In genomic region chr19:11798391-11799296, GRCh38 we compare ENCODE assay signal across 8 cellular contexts. TPM values are rescaled to one million over a fixed set of nuclear protein-coding genes. Genes with fewer than 3 reads are reported as not detected.
DNase-seq lines count a peak whose midpoint lies in the region; ATAC-seq, FAIRE-seq and TF ChIP-seq lines count a peak whose summit lies in the region.

TSS of gene ZNF491 (plus strand) at chr19:11798523. CDS start at chr19:11805954, 7,431 bp downstream.

- DNase-seq in NCI-H1436 (lab: John Stamatoyannopoulos, UW) (peak; percentile 88), T-helper 22 cell (ENCODE audit: low read depth) (peak; percentile 59), astrocyte (ENCODE audit: low read depth) (peak; percentile 78), hypothalamus (lab: John Stamatoyannopoulos, UW) (peak; percentile 43 to 96 (median 87)), renal cortical epithelial cell (ENCODE audit: low read depth) (peak; percentile 80), aorta (peak; percentile 96 to 97)

- TF ChIP-seq CTCF in astrocyte (IDR thresholded peaks at IDR 0.05; ENCODE audit: insufficient read depth, low read depth, low read length): no peak

- H3K4me2 ChIP-seq in astrocyte (ENCODE audit: low read length): peak within 1 kb of the TSS; percentile 94

- H3K27me3 ChIP-seq in astrocyte (ENCODE audit: insufficient read depth, low read length) (no peaks in the 10 kb centered on the region), aorta (ENCODE audit: control insufficient read depth in 1 of 2, insufficient read depth in 2 of 2, low read length in 1 of 2) (no peaks in the 10 kb centered on the region)

- no peak within 1 kb of the TSS for H3K27ac Mint-ChIP-seq in astrocyte (ENCODE audit: unreplicated experiment)

- peak within 1 kb of the TSS; percentile 99 for H2AFZ ChIP-seq in astrocyte (ENCODE audit: low read depth, low read length)

- peaks cover 8% of the 10 kb centered on the region for H3K9me3 ChIP-seq in astrocyte (ENCODE audit: insufficient read depth, low read depth, low read length)
- peaks cover under 1% of the 10 kb centered on the region for H3K9me3 ChIP-seq in aorta (ENCODE audit: control insufficient read depth, low read length)

- intact Hi-C loops in aorta (cut with DNase I): loop anchor here (2.0 to 10.0 kb wide), 6 partner anchors 16 to 344 kb away; partner anchors contain the start of genes ZNF20 (in 1 of the 2), ZNF440 (in 1 of the 2) and ZNF69 (in 1 of the 2)

- H3K9ac ChIP-seq in astrocyte (ENCODE audit: low read length): peak within 1 kb of the TSS; percentile 82

- peak within 1 kb of the TSS; percentile 57; the same call in 1 of the 2 replicates for H3K4me3 ChIP-seq in GM08714 (ENCODE audit: low read length)
- H3K4me3 ChIP-seq in astrocyte (ENCODE audit: insufficient read depth, low read depth, low read length): peak within 1 kb of the TSS; percentile 77
- H3K4me3 ChIP-seq in aorta (ENCODE audit: low read length in 2 of 2): peak within 1 kb of the TSS; percentile 8 to 55

- WGBS in aorta, 2 donors: 0% methylated on average over 52 to 56 of the region's 56 CpGs

- H3K36me3 ChIP-seq in astrocyte (ENCODE audit: insufficient read depth, low read length) (no peaks in the 10 kb centered on the region), aorta (ENCODE audit: control insufficient read depth in 1 of 2, insufficient read depth in 2 of 2, low read length in 1 of 2) (no peaks in the 10 kb centered on the region)

- no peak within 1 kb of the TSS for H3K4me3 Mint-ChIP-seq in astrocyte (ENCODE audit: unreplicated experiment)

- no peaks in the 10 kb centered on the region for H3K79me2 ChIP-seq in astrocyte (ENCODE audit: insufficient read depth, low read length)

- no peaks in the 10 kb centered on the region for H3K4me1 Mint-ChIP-seq in astrocyte (ENCODE audit: low read depth, unreplicated experiment)

- H3K36me3 Mint-ChIP-seq in astrocyte (ENCODE audit: low read depth, unreplicated experiment): no peaks in the 10 kb centered on the region

- peak; percentile 92 for ATAC-seq in HG02623 (IDR thresholded peaks at IDR 0.05; ENCODE audit: unreplicated experiment)
- peak; percentile 99 for ATAC-seq in aorta (ENCODE audit: low FRiP score)

- peak; percentile 32 for FAIRE-seq in astrocyte (lab: Jason Lieb, UNC)

- no peaks in the 10 kb centered on the region for H3K4me1 ChIP-seq in astrocyte (ENCODE audit: insufficient read depth, low read length)
- H3K4me1 ChIP-seq in aorta (ENCODE audit: control insufficient read depth in 1 of 2, insufficient read depth in 2 of 2, low read length in 2 of 2): no peaks in the 10 kb centered on the region

- no peaks in the 10 kb centered on the region for H4K20me1 ChIP-seq in astrocyte (ENCODE audit: insufficient read depth, low read length)

- H3K27ac ChIP-seq in astrocyte (ENCODE audit: low read depth, low read length) (peak within 1 kb of the TSS; percentile 15), aorta (ENCODE audit: low read depth in 1 of 2, low read length in 2 of 2) (peak within 1 kb of the TSS in 1 of 2 donors; percentile 26)

- no peaks in the 10 kb centered on the region for H3K27me3 Mint-ChIP-seq in astrocyte (ENCODE audit: low read depth, unreplicated experiment)

- peaks cover 4% of the 10 kb centered on the region for H3K9me3 Mint-ChIP-seq in astrocyte (ENCODE audit: unreplicated experiment)

RNA-seq across cellular contexts. Expression of gene ZNF491, which starts in this region (rescaled TPM):
- not detected in 2 replicates for total RNA-seq in astrocyte
- 0.17 and 2.9 TPM in 2 replicates for total RNA-seq in renal cortical epithelial cell
- 1 to 10 TPM; 3.1 to 4.8 TPM for total RNA-seq in aorta
- polyA plus RNA-seq in aorta: 1 to 10 TPM in 1 of 2 donors, under 1 TPM in 1; 0.50 to 2.0 TPM

Comparison
In these comparisons a context has a peak if more than half of its experiments do, and no peak if none do; other contexts are left out.
1. Peak in DNase-seq, H3K4me3 ChIP-seq, H3K27ac ChIP-seq, H3K9ac ChIP-seq and H3K4me2 ChIP-seq in astrocyte; RNA of the gene not detected or under 1 TPM.